Comparison of ENCODE assay signal across 24 cellular contexts in genomic region chr3:182121424-182121823, GRCh38.
"Had no signal": no experiment of that assay in that cellular context is flagged by ENCODE, and none has a peak within 500 bp of the region (broad histone marks: within the 10 kb centered on the region; RNA-seq: fewer than 3 reads in every experiment).

No MANE protein-coding gene starts in this region.

- H3K27ac Mint-ChIP-seq: activated CD8-positive, alpha-beta T cell treated with anti-CD3 and anti-CD28 coated beads, Interleukin-2, amount 10 ng/mL, durations not matched to agents 7 days and 5 days; activated naive CD8-positive, alpha-beta T cell treated with anti-CD3 and anti-CD28 coated beads, Interleukin-2, amount 10 ng/mL, durations not matched to agents 7 days and 5 days; T-helper 1 cell treated with Interleukin-12 subunit alpha and Interleukin-12 subunit beta and Interleukin-4 antibody, amounts not matched to agents 30 μg/mL and 1 μg/mL, for 36 hours; WTC11 had no signal

- DNase-seq: activated CD4-positive, alpha-beta T cell treated with anti-CD3 and anti-CD28 coated beads for 48 hours; activated CD4-positive, alpha-beta T cell treated with anti-CD3 and anti-CD28 coated beads, Interleukin-2, amount 50 U/mL, for 4 hours; activated CD4-positive, CD25-positive, alpha-beta regulatory T cell treated with anti-CD3 and anti-CD28 coated beads, Interleukin-2, amount 50 U/mL, for 72 hours; activated CD8-positive, alpha-beta memory T cell treated with anti-CD3 and anti-CD28 coated beads, Interleukin-2, amount 50 U/mL, for 48 hours; activated CD8-positive, alpha-beta T cell treated with anti-CD3 and anti-CD28 coated beads, Interleukin-2, amount 10 ng/mL, durations not matched to agents 7 days and 5 days; activated naive CD4-positive, alpha-beta T cell treated with anti-CD3 and anti-CD28 coated beads, Interleukin-2, amount 50 U/mL, for 16 hours; activated naive CD8-positive, alpha-beta T cell treated with anti-CD3 and anti-CD28 coated beads, Interleukin-2, amount 10 ng/mL, durations not matched to agents 7 days and 5 days; activated T-cell treated with anti-CD3 and anti-CD28 coated beads, Interleukin-2, amount 50 U/mL, for 1 hour; adrenal gland; anterior cingulate cortex; cerebellar nuclear complex; Karpas-422; MM.1S; NCI-H1694; NCI-H2107; NCI-H2171 treated with DMSO at 0.1 percent for 48 hours; NCI-H446 treated with DMSO at 0.1 percent for 48 hours; NCI-H524 treated with DMSO at 0.1 percent for 48 hours; NK-92 treated with Interleukin-12 subunit alpha and Interleukin-12 subunit beta, amount 100 ng/mL, for 24 hours; PC-3 had no signal

- H3K36me3 Mint-ChIP-seq: activated naive CD8-positive, alpha-beta T cell treated with anti-CD3 and anti-CD28 coated beads, Interleukin-2, amount 10 ng/mL, durations not matched to agents 7 days and 5 days; WTC11 had no signal

- H3K4me3 Mint-ChIP-seq: activated CD8-positive, alpha-beta T cell treated with anti-CD3 and anti-CD28 coated beads, Interleukin-2, amount 10 ng/mL, durations not matched to agents 7 days and 5 days; activated naive CD8-positive, alpha-beta T cell treated with anti-CD3 and anti-CD28 coated beads, Interleukin-2, amount 10 ng/mL, durations not matched to agents 7 days and 5 days; T-helper 1 cell treated with Interleukin-12 subunit alpha and Interleukin-12 subunit beta and Interleukin-4 antibody, amounts not matched to agents 30 μg/mL and 1 μg/mL, for 36 hours; WTC11 had no signal

- H3K9me3 ChIP-seq: adrenal gland, SJSA1 had no signal

- H3K36me3 ChIP-seq: adrenal gland, SJSA1 had no signal

- H3K4me3 ChIP-seq: adrenal gland, K562, SJSA1 had no signal

- H3K4me1 ChIP-seq: adrenal gland had no signal

- H3K9me3 Mint-ChIP-seq: activated naive CD8-positive, alpha-beta T cell treated with anti-CD3 and anti-CD28 coated beads, Interleukin-2, amount 10 ng/mL, durations not matched to agents 7 days and 5 days; T-helper 1 cell treated with Interleukin-12 subunit alpha and Interleukin-12 subunit beta and Interleukin-4 antibody, amounts not matched to agents 30 μg/mL and 1 μg/mL, for 36 hours; WTC11 had no signal

- H3K4me1 Mint-ChIP-seq: activated naive CD8-positive, alpha-beta T cell treated with anti-CD3 and anti-CD28 coated beads, Interleukin-2, amount 10 ng/mL, durations not matched to agents 7 days and 5 days had no signal

- H3K27me3 ChIP-seq: adrenal gland, SJSA1 had no signal

- H3K27ac ChIP-seq: adrenal gland, SJSA1 had no signal

- H3K27me3 Mint-ChIP-seq: activated naive CD8-positive, alpha-beta T cell treated with anti-CD3 and anti-CD28 coated beads, Interleukin-2, amount 10 ng/mL, durations not matched to agents 7 days and 5 days had no signal
